ENCODE assay signal across 16 cellular contexts in the genomic region with DNA sequence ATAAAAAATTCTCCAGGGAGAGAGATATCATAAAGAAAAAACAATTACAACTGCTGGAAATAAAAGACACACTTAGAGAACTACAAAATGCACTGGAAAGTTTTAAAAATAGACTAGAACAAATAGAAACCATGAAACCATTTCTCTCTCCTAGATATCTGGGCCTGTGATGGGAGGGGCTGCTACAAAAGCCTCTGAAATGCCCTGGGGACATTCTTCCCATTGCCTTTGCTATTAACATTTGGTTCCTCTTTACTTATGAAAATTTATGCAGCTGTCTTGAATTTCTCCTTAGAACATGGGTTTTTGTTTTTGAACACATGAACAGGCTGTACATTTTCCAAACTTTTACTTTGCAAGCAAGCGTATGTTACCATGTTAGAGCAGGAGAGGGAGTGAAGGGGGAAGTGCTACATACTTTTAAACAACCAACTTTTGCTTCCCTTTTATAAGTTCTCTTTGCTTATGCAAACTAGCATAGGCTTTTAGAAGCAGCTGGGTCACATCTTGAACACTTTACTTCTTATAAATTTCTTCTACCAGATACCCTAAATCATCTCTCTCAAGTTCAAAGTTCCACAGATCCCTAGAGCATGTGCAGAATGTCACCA. TPM values are rescaled to one million over a fixed set of nuclear protein-coding genes. Genes with fewer than 3 reads are reported as not detected.
DNase-seq lines count a peak whose midpoint lies in the region; ATAC-seq and TF ChIP-seq lines count a peak whose summit lies in the region.
"Had no signal": no experiment of that assay in that cellular context is flagged by ENCODE, and none has a peak within 500 bp of the region (broad histone marks: within the 10 kb centered on the region; RNA-seq: fewer than 3 reads in every experiment).

No MANE protein-coding gene starts in this region.

- peaks cover 4% of the 10 kb centered on the region for H3K36me3 Mint-ChIP-seq in effector memory CD8-positive, alpha-beta T cell (ENCODE audit: insufficient read depth)
- H3K36me3 Mint-ChIP-seq: CD8-positive, alpha-beta memory T cell had no signal

- no peak overlapping the region for H3K27ac ChIP-seq in MM.1S (ENCODE audit: low read length)

- no peaks in the 10 kb centered on the region for H3K27me3 ChIP-seq in MM.1S (replicated peaks; ENCODE audit: insufficient read depth, low read length)

- H4K20me1 ChIP-seq in MM.1S (ENCODE audit: insufficient read depth, low read length), result no peaks in the 10 kb centered on the region

- H3K9me3 ChIP-seq in MM.1S (replicated peaks; ENCODE audit: insufficient read depth, low read length), result no peaks in the 10 kb centered on the region

- TF ChIP-seq CTCF in MM.1S (IDR thresholded peaks at IDR 0.05; ENCODE audit: low read length), result no peak
- no peak for TF ChIP-seq CTCF in fibroblast of villous mesenchyme (IDR thresholded peaks at IDR 0.05; ENCODE audit: insufficient read depth, low read depth, low read length)

- H3F3A ChIP-seq in MM.1S (ENCODE audit: insufficient read depth, low read length), result no peaks in the 10 kb centered on the region

- peaks cover 18 to 23% of the 10 kb centered on the region in 2 donors for H3K27me3 Mint-ChIP-seq in effector memory CD8-positive, alpha-beta T cell

- H3K27ac Mint-ChIP-seq in effector memory CD8-positive, alpha-beta T cell, result no peak overlapping the region
- H3K27ac Mint-ChIP-seq: CD8-positive, alpha-beta memory T cell; HFFc6; T-helper 1 cell treated with Interleukin-12 subunit alpha and Interleukin-12 subunit beta and Interleukin-4 antibody, amounts not matched to agents 30 μg/mL and 1 μg/mL, for 36 hours had no signal

- H3K36me3 ChIP-seq in MM.1S (replicated peaks; ENCODE audit: insufficient read depth, low read length), result no peaks in the 10 kb centered on the region

- H3K4me1 ChIP-seq in MM.1S (ENCODE audit: low read length), result peaks cover 13% of the 10 kb centered on the region

- no peak overlapping the region for H3K4me2 ChIP-seq in MM.1S (ENCODE audit: low read depth, low read length)

- H3K79me2 ChIP-seq in MM.1S (ENCODE audit: low read length), result no peaks in the 10 kb centered on the region

- no peaks in the 10 kb centered on the region for H3K9me2 ChIP-seq in MM.1S (replicated peaks; ENCODE audit: insufficient read depth, low read length)

- DNase-seq in EL, result peak; percentile 4
- DNase-seq in MM.1S, result peak; percentile 12
- peak; percentile 20 for DNase-seq in OCI-M1 (lab: John Stamatoyannopoulos, UW)
- DNase-seq in fibroblast of villous mesenchyme (ENCODE audit: low read depth), result peak; percentile 46
- DNase-seq in NCI-H446 treated with DMSO at 0.1 percent for 48 hours (lab: John Stamatoyannopoulos, UW), result no peak
- no peak for DNase-seq in effector memory CD8-positive, alpha-beta T cell
- DNase-seq in activated CD4-positive, CD25-positive, alpha-beta regulatory T cell treated with anti-CD3 and anti-CD28 coated beads, Interleukin-2, amount 50 U/mL, for 72 hours, result no peak
- DNase-seq: CD8-positive, alpha-beta memory T cell; GOT3; HFFc6; KG1; NCI-H1048; NCI-H345; NCI-H774; RPMI8226 had no signal

- ATAC-seq in effector memory CD8-positive, alpha-beta T cell (replicated peaks), result no peak

- H3K4me3 ChIP-seq in MM.1S (ENCODE audit: low read length), result no peak overlapping the region
- no peak overlapping the region for H3K4me3 ChIP-seq in fibroblast of villous mesenchyme (ENCODE audit: low read depth, low read length)

- no peak overlapping the region for H2AFZ ChIP-seq in MM.1S (ENCODE audit: low read length)

- no peak overlapping the region for H3K9ac ChIP-seq in MM.1S (ENCODE audit: low read length)

- no peak overlapping the region for H3K4me3 Mint-ChIP-seq in effector memory CD8-positive, alpha-beta T cell
- H3K4me3 Mint-ChIP-seq: CD8-positive, alpha-beta memory T cell; HFFc6; T-helper 1 cell treated with Interleukin-12 subunit alpha and Interleukin-12 subunit beta and Interleukin-4 antibody, amounts not matched to agents 30 μg/mL and 1 μg/mL, for 36 hours had no signal

- H3K4me1 Mint-ChIP-seq in effector memory CD8-positive, alpha-beta T cell (ENCODE audit: low read depth in 2 of 2), result no peaks in the 10 kb centered on the region
- H3K4me1 Mint-ChIP-seq: CD8-positive, alpha-beta memory T cell had no signal

- H3K9me3 Mint-ChIP-seq in effector memory CD8-positive, alpha-beta T cell, result peaks cover 0 to 8% of the 10 kb centered on the region in 2 donors

RNA-seq across cellular contexts. Expression of a gene that starts 47.9 kb away (rescaled TPM):
- total RNA-seq in fibroblast of villous mesenchyme, result 13.5 and 19.4 TPM in 2 replicates

Comparison
In these comparisons a context has a peak if more than half of its experiments do, and no peak if none do; other contexts are left out.
1. DNase-seq: peak in EL (single experiment), MM.1S (single experiment), OCI-M1 (single experiment) and fibroblast of villous mesenchyme (single experiment); none in NCI-H446 treated with DMSO at 0.1 percent for 48 hours (single experiment), effector memory CD8-positive, alpha-beta T cell (0 of 3) and activated CD4-positive, CD25-positive, alpha-beta regulatory T cell treated with anti-CD3 and anti-CD28 coated beads, Interleukin-2, amount 50 U/mL, for 72 hours (single experiment).